Comparison of ENCODE assay signal across 15 cellular contexts in genomic region chr2:206150631-206151030, GRCh38. TPM values are rescaled to one million over a fixed set of nuclear protein-coding genes. Genes with fewer than 3 reads are reported as not detected.
DNase-seq lines count a peak whose midpoint lies in the region; ATAC-seq and TF ChIP-seq lines count a peak whose summit lies in the region.
"Had no signal": no experiment of that assay in that cellular context is flagged by ENCODE, and none has a peak within 500 bp of the region (broad histone marks: within the 10 kb centered on the region; RNA-seq: fewer than 3 reads in every experiment).

No MANE protein-coding gene starts in this region.

- no peaks in the 10 kb centered on the region for H3K9me3 Mint-ChIP-seq in CD4-positive, alpha-beta T cell
- no peaks in the 10 kb centered on the region for H3K9me3 Mint-ChIP-seq in memory B cell

- H3K4me3 ChIP-seq in A673 (ENCODE audit: low read depth, low read length, poor library complexity, severe bottlenecking) = no peak overlapping the region
- H3K4me3 ChIP-seq: GM23248 had no signal

- H3K27ac Mint-ChIP-seq in CD4-positive, alpha-beta T cell = peak overlapping the region; percentile 15
- H3K27ac Mint-ChIP-seq in T-helper 17 cell (peak overlapping the region; percentile 66), memory B cell (peak overlapping the region; percentile 14)

- H3K4me1 Mint-ChIP-seq in CD4-positive, alpha-beta T cell (ENCODE audit: low read depth) = peaks cover 23% of the 10 kb centered on the region
- H3K4me1 Mint-ChIP-seq in T-helper 17 cell (peaks cover 19% of the 10 kb centered on the region), memory B cell (peaks cover 12% of the 10 kb centered on the region)

- no peak for TF ChIP-seq CTCF in A673 (conservative IDR thresholded peaks at IDR 0.05; ENCODE audit: low read depth, low read length)
- TF ChIP-seq CTCF in CD4-positive, alpha-beta T cell (IDR thresholded peaks at IDR 0.05) = no peak

- DNase-seq in A673 (ENCODE audit: low spot score) = no peak
- no peak for DNase-seq in CD4-positive, alpha-beta T cell
- DNase-seq in T-helper 17 cell = no peak
- no peak for DNase-seq in memory B cell (ENCODE audit: low spot score in 2 of 2)
- no peak for DNase-seq in HuH-7.5 (ENCODE audit: low spot score)
- no peak for DNase-seq in OCI-M2 (lab: John Stamatoyannopoulos, UW; ENCODE audit: unreplicated experiment)
- DNase-seq: Calu3, DMS53, GM23248, KBM-7, NCI-H1092 treated with DMSO at 0.1 percent for 48 hours, NCI-H510A treated with DMSO at 0.1 percent for 48 hours had no signal

- H3K27ac ChIP-seq in A673 (ENCODE audit: low read depth, low read length, poor library complexity, severe bottlenecking) = no peak overlapping the region
- no peak overlapping the region for H3K27ac ChIP-seq in CD4-positive, alpha-beta T cell (ENCODE audit: low read depth, low read length)
- H3K27ac ChIP-seq: GM23248 had no signal

- H3K27me3 Mint-ChIP-seq in CD4-positive, alpha-beta T cell = no peaks in the 10 kb centered on the region
- H3K27me3 Mint-ChIP-seq in T-helper 17 cell (no peaks in the 10 kb centered on the region), memory B cell (no peaks in the 10 kb centered on the region)

- H3K36me3 Mint-ChIP-seq in CD4-positive, alpha-beta T cell (ENCODE audit: low read depth) = peaks cover 68% of the 10 kb centered on the region
- H3K36me3 Mint-ChIP-seq in T-helper 17 cell (ENCODE audit: low read depth) = peaks cover 19% of the 10 kb centered on the region
- H3K36me3 Mint-ChIP-seq in memory B cell = peaks cover 24% of the 10 kb centered on the region

- no peak for ATAC-seq in CD4-positive, alpha-beta T cell (ENCODE audit: poor library complexity)
- ATAC-seq in T-helper 17 cell = no peak
- no peak for ATAC-seq in memory B cell (ENCODE audit: low read depth)
- ATAC-seq in HG02885 (IDR thresholded peaks at IDR 0.05; ENCODE audit: poor library complexity, unreplicated experiment) = no peak
- ATAC-seq: Panc1, Right ventricle myocardium inferior had no signal

- no peaks in the 10 kb centered on the region for H3K27me3 ChIP-seq in A673 (replicated peaks; ENCODE audit: insufficient read depth, low read depth, low read length, poor library complexity)
- no peaks in the 10 kb centered on the region for H3K27me3 ChIP-seq in CD4-positive, alpha-beta T cell (ENCODE audit: control insufficient read depth, insufficient read depth, low read length)

- CTCF ChIA-PET in A673 (lab: Charles Lee) = no interaction called here
- CTCF ChIA-PET in CD4-positive, alpha-beta T cell (lab: Charles Lee) = no interaction called here

- H3K36me3 ChIP-seq in A673 (ENCODE audit: insufficient read depth, low read length, poor library complexity, severe bottlenecking) = peaks cover 43% of the 10 kb centered on the region

- BruUV-seq in A673 (replicated peaks; lab: Mats Ljungman, UMichigan) = TSS peak; percentile 2

- intact Hi-C loops in A673 (cut with micrococcal nuclease; ENCODE audit: unreplicated experiment) = loop anchor here (10.0 kb wide), 1 partner anchor 146 kb away; no protein-coding TSS in a partner anchor
- intact Hi-C loops in CD4-positive, alpha-beta T cell (cut with DNase I, micrococcal nuclease) = loop anchor here in 1 of 2 experiments (10.0 kb wide), 1 partner anchor 124 kb away; the partner anchor contains the start of gene ZDBF2

- H3K4me1 ChIP-seq in A673 (ENCODE audit: insufficient read depth, low read length, poor library complexity, severe bottlenecking) = peaks cover 5% of the 10 kb centered on the region

- no peaks in the 10 kb centered on the region for H3K9me3 ChIP-seq in A673 (ENCODE audit: low read depth, low read length, poor library complexity, severe bottlenecking)
- H3K9me3 ChIP-seq in CD4-positive, alpha-beta T cell (ENCODE audit: control insufficient read depth, low read length) = no peaks in the 10 kb centered on the region
- H3K9me3 ChIP-seq in T-helper 17 cell (ENCODE audit: control insufficient read depth, low read length, poor library complexity, severe bottlenecking) = no peaks in the 10 kb centered on the region

- POLR2A ChIA-PET in A673 (lab: Charles Lee; ENCODE audit: low non-redundant PET) = interaction anchor here (0.6 kb wide), 1 partner anchor 1526 kb away, joined by 3 read pairs; no protein-coding TSS in a partner anchor
- POLR2A ChIA-PET in CD4-positive, alpha-beta T cell (lab: Charles Lee) = no interaction called here

- no peak overlapping the region for H3K4me3 Mint-ChIP-seq in CD4-positive, alpha-beta T cell
- H3K4me3 Mint-ChIP-seq in T-helper 17 cell = no peak overlapping the region
- H3K4me3 Mint-ChIP-seq in memory B cell = no peak overlapping the region

RNA-seq across cellular contexts. Expression of gene NDUFS1, which starts 8.6 kb away (rescaled TPM):
- total RNA-seq in A673 (2021) (134 and 151 TPM in 2 replicates), T-helper 17 cell (10 to 100 TPM; 30.9 to 35.2 TPM)
- total RNA-seq in CD4-positive, alpha-beta T cell = 10 to 100 TPM; 33.4 to 34.3 TPM

RNA-seq across cellular contexts. Expression of gene EEF1B2, which starts 9.1 kb away (rescaled TPM):
- total RNA-seq in A673 (2021) = 565 and 629 TPM in 2 replicates
- 1,000 to 10,000 TPM; 1,109 to 1,132 TPM for total RNA-seq in CD4-positive, alpha-beta T cell
- 100 to 1,000 TPM; 881 to 966 TPM for total RNA-seq in T-helper 17 cell

Comparison
In these comparisons a context has a peak if more than half of its experiments do, and no peak if none do; other contexts are left out.
1. H3K27ac Mint-ChIP-seq: peak in every context shown above with its lines; median percentile 66 in T-helper 17 cell; 15 in CD4-positive, alpha-beta T cell; 14 in memory B cell.